In genomic region chr6:106630366-106630765, GRCh38 we compare ENCODE assay signal across 8 cellular contexts. TPM values are rescaled to one million over a fixed set of nuclear protein-coding genes. Genes with fewer than 3 reads are reported as not detected.
DNase-seq lines count a peak whose midpoint lies in the region; ATAC-seq, FAIRE-seq and TF ChIP-seq lines count a peak whose summit lies in the region.

No MANE protein-coding gene starts in this region.

- no peaks in the 10 kb centered on the region for H3K27me3 Mint-ChIP-seq in activated naive CD8-positive, alpha-beta T cell treated with anti-CD3 and anti-CD28 coated beads for 36 hours
- H3K27me3 Mint-ChIP-seq in memory B cell: no peaks in the 10 kb centered on the region

- no peak for TF ChIP-seq EP300 in A549 (IDR thresholded peaks at IDR 0.05)

- TF ChIP-seq RAD21 in A549 (conservative IDR thresholded peaks at IDR 0.05 in 1 of 2, IDR thresholded peaks at IDR 0.05 in 1 of 2): no peak

- H3K4me1 ChIP-seq in A549: peaks cover 15% of the 10 kb centered on the region

- FAIRE-seq in A549 (lab: Jason Lieb, UNC): no peak

- H3K4me3 Mint-ChIP-seq in activated naive CD8-positive, alpha-beta T cell treated with anti-CD3 and anti-CD28 coated beads for 36 hours: peak overlapping the region; percentile 95
- peak overlapping the region; percentile 95 for H3K4me3 Mint-ChIP-seq in memory B cell

- no peaks in the 10 kb centered on the region for H3K9me3 Mint-ChIP-seq in activated naive CD8-positive, alpha-beta T cell treated with anti-CD3 and anti-CD28 coated beads for 36 hours
- H3K9me3 Mint-ChIP-seq in memory B cell: no peaks in the 10 kb centered on the region

- TF ChIP-seq POLR2A in A549 (IDR thresholded peaks at IDR 0.05; ENCODE audit: low read length): no peak

- TF ChIP-seq CTCF in A549 (IDR thresholded peaks at IDR 0.05): no peak

- peaks cover 8% of the 10 kb centered on the region for H3K36me3 Mint-ChIP-seq in activated naive CD8-positive, alpha-beta T cell treated with anti-CD3 and anti-CD28 coated beads for 36 hours
- H3K36me3 Mint-ChIP-seq in memory B cell: peaks cover 18% of the 10 kb centered on the region

- peak overlapping the region; percentile 84 to 97 for H3K27ac ChIP-seq in A549

- H3K4me3 ChIP-seq in A549: peak overlapping the region; percentile 86

- no peaks in the 10 kb centered on the region for H3K9me3 ChIP-seq in A549

- 56% methylated on average over 5 of the region's 5 CpGs for WGBS in A549 (ENCODE audit: missing lambda C conversion rate)

- H3K4me1 Mint-ChIP-seq in activated naive CD8-positive, alpha-beta T cell treated with anti-CD3 and anti-CD28 coated beads for 36 hours: peaks cover 30% of the 10 kb centered on the region
- peaks cover 40% of the 10 kb centered on the region for H3K4me1 Mint-ChIP-seq in memory B cell

- peak overlapping the region; percentile 95 for H3K4me2 ChIP-seq in A549

- CTCF ChIA-PET in A549 (lab: Yijun Ruan, JAX): no interaction called here
- CTCF ChIA-PET in HEK293T (lab: Yijun Ruan, JAX): interaction anchor here (0.6 kb wide), 1 partner anchor 11 kb away, joined by 4 read pairs; no protein-coding TSS in a partner anchor

- 0 out of 6 replicates have a peak, but pooled peaks of 1 of the 2 experiments have one; percentile 12 for ATAC-seq in A549
- ATAC-seq in GM21717 (IDR thresholded peaks at IDR 0.05; ENCODE audit: unreplicated experiment): peak; percentile 39
- ATAC-seq in memory B cell (ENCODE audit: low read depth): peak; percentile 15
- ATAC-seq in GM21360 (IDR thresholded peaks at IDR 0.05; ENCODE audit: unreplicated experiment): no peak

- H3K27ac Mint-ChIP-seq in activated naive CD8-positive, alpha-beta T cell treated with anti-CD3 and anti-CD28 coated beads for 36 hours: peak overlapping the region; percentile 99
- H3K27ac Mint-ChIP-seq in memory B cell: peak overlapping the region; percentile 98

- peak in 1 of 2 experiments; percentile 6 for DNase-seq in A549 (ENCODE audit: low read depth in 1 of 2, low spot score in 1 of 2)
- no peak for DNase-seq in activated naive CD8-positive, alpha-beta T cell treated with anti-CD3 and anti-CD28 coated beads for 36 hours
- no peak for DNase-seq in memory B cell (ENCODE audit: low spot score in 2 of 2)
- no peak for DNase-seq in HEK293T (ENCODE audit: extremely low spot score)
- DNase-seq in dedifferentiated amniotic fluid mesenchymal stem cell (ENCODE audit: extremely low spot score): no peak
- no peak for DNase-seq in stimulated activated CD4-positive, alpha-beta T cell treated with anti-CD3 and anti-CD28 coated beads, Interleukin-15, amount 100 ng/mL, for 24 hours

- POLR2A ChIA-PET in A549 (lab: Yijun Ruan, JAX) (no interaction called here), HEK293T (lab: Yijun Ruan, JAX) (interaction anchor here (0.7 kb wide), 1 partner anchor 20 kb away, joined by 3 read pairs; no protein-coding TSS in a partner anchor)

TF ChIP-seq in A549, 52 proteins besides CTCF, POLR2A, EP300 and RAD21 (continues in another document):
- TF ChIP-seq POLR2AphosphoS2 (conservative IDR thresholded peaks at IDR 0.05; ENCODE audit: low read length): no peak
- TF ChIP-seq GATA3 (IDR thresholded peaks at IDR 0.05; ENCODE audit: borderline replicate concordance): no peak
- TF ChIP-seq ZSCAN20 (CRISPR knock-in tag; IDR thresholded peaks at IDR 0.05): no peak
- TF ChIP-seq KDM1A (IDR thresholded peaks at IDR 0.05; ENCODE audit: low read depth): no peak
- TF ChIP-seq HMGXB4 (CRISPR knock-in tag; IDR thresholded peaks at IDR 0.05; ENCODE audit: borderline replicate concordance): no peak
- no peak for TF ChIP-seq EHF (CRISPR knock-in tag; IDR thresholded peaks at IDR 0.05)
- TF ChIP-seq TFCP2L1 (CRISPR knock-in tag; IDR thresholded peaks at IDR 0.05): no peak
- TF ChIP-seq FOSL2 (IDR thresholded peaks at IDR 0.05): no peak
- no peak for TF ChIP-seq FOSL2 (CRISPR knock-in tag; IDR thresholded peaks at IDR 0.05)
- TF ChIP-seq SREBF2 (IDR thresholded peaks at IDR 0.05): no peak
- no peak for TF ChIP-seq CEBPB (IDR thresholded peaks at IDR 0.05)
- TF ChIP-seq JUNB (IDR thresholded peaks at IDR 0.05): no peak
- TF ChIP-seq CHD2 (IDR thresholded peaks at IDR 0.05; ENCODE audit: low read length, partially characterized antibody): no peak
- no peak for TF ChIP-seq CBX2 (IDR thresholded peaks at IDR 0.05; ENCODE audit: borderline replicate concordance, low read depth)
- no peak for TF ChIP-seq USF2 (IDR thresholded peaks at IDR 0.05)

TF ChIP-seq in HEK293T, 16 proteins besides CTCF, POLR2A, EP300 and RAD21:
- TF ChIP-seq LEF1 (IDR thresholded peaks at IDR 0.05; ENCODE audit: borderline replicate concordance) (no peak), FOXA1 (IDR thresholded peaks at IDR 0.05) (no peak), ELF4 (IDR thresholded peaks at IDR 0.05) (no peak)

RNA-seq across cellular contexts. Expression of gene QRSL1, which starts 1.0 kb away (rescaled TPM):
- polyA plus RNA-seq in A549 (2011; rRNA removed) (13.5 and 15.9 TPM in 2 replicates), A549 (2017; fragmentation: RNase III; extraction: RNeasy Plus Mini Kit Qiagen cat#74134 plus additional on column Dnase treatment) (11.1 to 12.4 TPM (median 11.5 TPM) in 3 replicates)
- polyA plus RNA-seq in A549 (2012; cell fraction: cytosol; rRNA removed): 4.5 and 5.4 TPM in 2 replicates
- 2.1 and 3.1 TPM in 2 replicates for polyA plus RNA-seq in A549 (2012; cell fraction: nucleus; rRNA removed)
- polyA minus RNA-seq in A549 (2011; rRNA and poly(A)+ RNA removed): 9.2 and 9.6 TPM in 2 replicates
- 10 to 100 TPM; 20.1 to 22.2 TPM for total RNA-seq in activated naive CD8-positive, alpha-beta T cell treated with anti-CD3 and anti-CD28 coated beads for 36 hours

RNA-seq across cellular contexts. Expression of gene RTN4IP1, which starts 1.1 kb away (rescaled TPM):
- polyA plus RNA-seq in A549 (2011; rRNA removed): 13.5 and 15.1 TPM in 2 replicates
- polyA plus RNA-seq in A549 (2012; cell fraction: cytosol; rRNA removed): 6.0 and 6.9 TPM in 2 replicates
- polyA plus RNA-seq in A549 (2012; cell fraction: nucleus; rRNA removed): 2.5 and 3.9 TPM in 2 replicates
- 12.6 to 13.9 TPM (median 13.6 TPM) in 3 replicates for polyA plus RNA-seq in A549 (2017; fragmentation: RNase III; extraction: RNeasy Plus Mini Kit Qiagen cat#74134 plus additional on column Dnase treatment)
- polyA minus RNA-seq in A549 (2011; rRNA and poly(A)+ RNA removed): 5.5 and 7.2 TPM in 2 replicates
- 10 to 100 TPM; 10.9 to 11.4 TPM for total RNA-seq in activated naive CD8-positive, alpha-beta T cell treated with anti-CD3 and anti-CD28 coated beads for 36 hours
